ENCODE assay signal across 1 cellular context in genomic region chr2:3282056-3282998, GRCh38.
TF ChIP-seq lines count a peak whose summit lies in the region.

No MANE protein-coding gene starts in this region.

TF ChIP-seq in HepG2, 621 proteins besides CTCF, POLR2A, EP300 and RAD21 (continued from another document):
- TF ChIP-seq ZBTB14 (CRISPR knock-in tag; IDR thresholded peaks at IDR 0.05) (no peak), ZKSCAN5 (CRISPR knock-in tag; IDR thresholded peaks at IDR 0.05) (no peak), ZKSCAN8 (CRISPR knock-in tag; IDR thresholded peaks at IDR 0.05; ENCODE audit: borderline replicate concordance) (no peak), ZNF7 (CRISPR knock-in tag; IDR thresholded peaks at IDR 0.05) (no peak), HINFP (CRISPR knock-in tag; IDR thresholded peaks at IDR 0.05; ENCODE audit: low read depth) (no peak), ZNF550 (CRISPR knock-in tag; IDR thresholded peaks at IDR 0.05; ENCODE audit: borderline replicate concordance) (no peak), MAFG (CRISPR knock-in tag; IDR thresholded peaks at IDR 0.05) (no peak), NR2F2 (IDR thresholded peaks at IDR 0.05; ENCODE audit: borderline replicate concordance, low read depth) (no peak), ZNF788 (CRISPR knock-in tag; IDR thresholded peaks at IDR 0.05; ENCODE audit: borderline replicate concordance) (no peak), ETV5 (CRISPR knock-in tag; IDR thresholded peaks at IDR 0.05; ENCODE audit: borderline replicate concordance) (no peak), MEIS2 (CRISPR knock-in tag; IDR thresholded peaks at IDR 0.05) (no peak), BCL3 (CRISPR knock-in tag; IDR thresholded peaks at IDR 0.05) (no peak), CEBPG (CRISPR knock-in tag; IDR thresholded peaks at IDR 0.05) (no peak), ZNF513 (CRISPR knock-in tag; conservative IDR thresholded peaks at IDR 0.05) (no peak), PBX3 (CRISPR knock-in tag; IDR thresholded peaks at IDR 0.05; ENCODE audit: borderline replicate concordance) (no peak), RFX1 (IDR thresholded peaks at IDR 0.05) (no peak), ZFP37 (CRISPR knock-in tag; IDR thresholded peaks at IDR 0.05; ENCODE audit: borderline replicate concordance) (no peak), ZNF460 (CRISPR knock-in tag; IDR thresholded peaks at IDR 0.05; ENCODE audit: borderline replicate concordance) (no peak), ZSCAN31 (CRISPR knock-in tag; IDR thresholded peaks at IDR 0.05; ENCODE audit: low read depth) (no peak)
